In the genomic region with DNA sequence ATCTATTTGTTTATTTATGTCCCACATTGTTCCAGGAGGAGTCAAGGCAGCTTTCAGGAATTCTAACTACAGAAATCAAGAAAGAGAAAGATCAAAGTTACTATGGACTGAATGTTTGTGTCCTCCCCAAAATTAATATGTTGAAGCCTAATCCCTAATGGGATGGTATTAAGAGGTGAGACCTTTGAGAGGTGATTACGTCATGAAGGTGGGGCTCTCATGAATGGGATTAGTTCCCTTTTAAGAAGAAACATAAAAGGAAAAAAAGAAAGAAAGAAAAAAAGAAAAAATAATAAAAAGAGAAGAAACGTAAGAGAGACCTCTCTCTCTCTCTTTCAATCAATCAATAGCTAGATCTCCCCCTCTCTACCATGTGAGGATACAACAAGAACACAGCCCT, we compare ENCODE assay signal across 11 cellular contexts.
"Had no signal": no experiment of that assay in that cellular context is flagged by ENCODE, and none has a peak within 500 bp of the region (broad histone marks: within the 10 kb centered on the region; RNA-seq: fewer than 3 reads in every experiment).

No MANE protein-coding gene starts in this region.

- H3K27ac Mint-ChIP-seq: GM23338, H9, HFFc6 had no signal

- H3K36me3 ChIP-seq: HAP-1 had no signal

- H3K4me1 ChIP-seq: HAP-1 had no signal

- H3K4me2 ChIP-seq: GM23338 had no signal

- H3K9ac ChIP-seq: GM23248 had no signal

- ATAC-seq: GM23338, HCT116 had no signal

- H3K4me1 Mint-ChIP-seq: GM23338, H9 had no signal

- H3K4me3 Mint-ChIP-seq: GM23338, H9, HFFc6 had no signal

- FAIRE-seq: H1, H54 had no signal

- H3K9me3 ChIP-seq: HAP-1 had no signal

- H3K4me3 ChIP-seq: GM23248, GM23338, HAP-1 had no signal

- H3K27ac ChIP-seq: GM23248 had no signal

- H2AFZ ChIP-seq: GM23248, GM23338 had no signal

- DNase-seq: GM23248, GOT3, H7, H9, HCEC 1CT, HFFc6 had no signal
